17 cellular contexts compared by ENCODE assay signal in the genomic region with DNA sequence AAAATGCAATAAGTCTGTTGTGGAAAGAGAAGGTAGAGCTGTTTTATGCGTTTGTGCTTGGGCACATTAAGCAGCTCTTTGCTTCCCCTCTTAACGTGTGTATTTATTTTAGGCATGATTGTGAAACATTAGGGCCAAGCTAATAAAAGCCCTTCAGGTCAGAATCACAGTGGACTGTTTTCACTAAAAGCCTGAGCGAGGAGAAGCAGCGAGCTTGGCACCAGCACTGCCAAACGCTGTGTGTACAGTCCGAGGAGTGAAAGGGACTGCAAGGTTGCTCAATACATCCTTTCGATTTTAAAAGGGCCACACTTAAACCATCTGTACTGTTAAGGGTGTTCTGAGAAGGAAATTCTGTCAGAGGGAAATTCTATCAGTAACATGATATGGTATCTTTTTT.
DNase-seq lines count a peak whose midpoint lies in the region; ATAC-seq and TF ChIP-seq lines count a peak whose summit lies in the region.
"Had no signal": no experiment of that assay in that cellular context is flagged by ENCODE, and none has a peak within 500 bp of the region (broad histone marks: within the 10 kb centered on the region; RNA-seq: fewer than 3 reads in every experiment).

No MANE protein-coding gene starts in this region.

- no peak for TF ChIP-seq POLR2A in IMR-90 (IDR thresholded peaks at IDR 0.05; ENCODE audit: low read depth, low read length)

- no peak overlapping the region for H3K4me3 Mint-ChIP-seq in T-helper 2 cell treated with Interferon-gamma antibody and Interleukin-4, amounts not matched to agents 5 μg/mL and 100 μg/mL, for 36 hours
- no peak overlapping the region for H3K4me3 Mint-ChIP-seq in endodermal cell
- H3K4me3 Mint-ChIP-seq: brain; CD8-positive, alpha-beta memory T cell had no signal

- intact Hi-C loops in IMR-90 (cut with micrococcal nuclease): no loop called here
- intact Hi-C loops in psoas muscle (cut with DNase I): no loop called here

- CTCF ChIA-PET in IMR-90 (lab: Yijun Ruan, JAX): interaction anchor here (1.1 kb wide), 1 partner anchor 18 kb away, joined by 3 read pairs; no protein-coding TSS in a partner anchor

- H3K9ac ChIP-seq in IMR-90 (ENCODE audit: low read depth, low read length): no peak overlapping the region
- H3K9ac ChIP-seq in fibroblast of lung (ENCODE audit: insufficient read depth, low read length): no peak overlapping the region
- no peak overlapping the region for H3K9ac ChIP-seq in endodermal cell (ENCODE audit: extremely low read depth, low read length, poor library complexity, severe bottlenecking)

- H3K14ac ChIP-seq in IMR-90 (replicated peaks; ENCODE audit: low read depth, low read length): no peak overlapping the region

- H3K4me2 ChIP-seq in IMR-90 (ENCODE audit: low read depth, low read length) (peak overlapping the region; percentile 11), fibroblast of lung (ENCODE audit: extremely low read depth, insufficient read depth, low read length) (no peak overlapping the region)

- WGBS in IMR-90 (ENCODE audit: extremely low coverage in 2 of 2, insufficient read length in 1 of 2), 2 experiments: 20% methylated on average over 2 of the region's 7 CpGs; no CpG with 5 or more reads in 1 of the 2 experiments
- WGBS in psoas muscle, 3 donors: 59 to 67% (median 67%) methylated on average over 7 of the region's 7 CpGs
- WGBS in endodermal cell (ENCODE audit: insufficient coverage in 1 of 2, insufficient read length in 1 of 2), 2 experiments: 96 to 97% methylated on average over 7 of the region's 7 CpGs

- H3K27ac ChIP-seq in IMR-90 (ENCODE audit: insufficient read depth, low read length) (no peak overlapping the region), fibroblast of lung (ENCODE audit: insufficient read depth, low read length) (no peak overlapping the region), psoas muscle (no peak overlapping the region), endodermal cell (ENCODE audit: low read depth, low read length) (no peak overlapping the region)
- H3K27ac ChIP-seq: SJCRH30 had no signal

- H4K20me1 ChIP-seq in IMR-90 (ENCODE audit: insufficient read depth, low read length) (no peaks in the 10 kb centered on the region), fibroblast of lung (ENCODE audit: control insufficient read depth, extremely low read depth, insufficient read depth, low read length) (no peaks in the 10 kb centered on the region)

- no peak overlapping the region for H4K91ac ChIP-seq in IMR-90 (ENCODE audit: insufficient read depth, low read depth, low read length)

- no peak overlapping the region for H2BK20ac ChIP-seq in IMR-90 (ENCODE audit: low read depth, low read length)

- DNase-seq in IMR-90 (peak; percentile 44), NCI-H774 (lab: John Stamatoyannopoulos, UW) (peak; percentile 15), fibroblast of lung (ENCODE audit: low read depth in 2 of 2) (peak in 1 of 2 donors; percentile 87), psoas muscle (peak; percentile 17 to 63), endodermal cell (no peak)
- DNase-seq in stimulated activated naive CD4-positive, alpha-beta T cell (lab: John Stamatoyannopoulos, UW): no peak
- DNase-seq in T-helper 2 cell treated with Interferon-gamma antibody and Interleukin-4, amounts not matched to agents 5 μg/mL and 100 μg/mL, for 36 hours (ENCODE audit: low spot score): no peak
- DNase-seq: activated naive CD4-positive, alpha-beta T cell; CD8-positive, alpha-beta memory T cell; effector memory CD4-positive, alpha-beta T cell; NCI-H1105; NCI-H524 treated with DMSO at 0.1 percent for 48 hours; retina; SJCRH30; stimulated activated CD4-positive, alpha-beta T cell treated with anti-CD3 and anti-CD28 coated beads, Interleukin-2, amount 100 ng/mL, for 24 hours had no signal

- in situ Hi-C loops in IMR-90 (cut with MboI; ENCODE audit: low sequenced_read_pairs): no loop called here

- H3K27ac Mint-ChIP-seq in T-helper 2 cell treated with Interferon-gamma antibody and Interleukin-4, amounts not matched to agents 5 μg/mL and 100 μg/mL, for 36 hours: no peak overlapping the region
- no peak overlapping the region for H3K27ac Mint-ChIP-seq in endodermal cell
- H3K27ac Mint-ChIP-seq: brain; CD8-positive, alpha-beta memory T cell had no signal

- H3K18ac ChIP-seq in IMR-90 (ENCODE audit: low read depth, low read length): no peak overlapping the region

- H3K9me1 ChIP-seq in IMR-90 (ENCODE audit: insufficient read depth, low read length): 0 out of 2 replicates have a peak, but pooled peaks cover 3% of the 10 kb centered on the region

- no peak overlapping the region for H2BK15ac ChIP-seq in IMR-90 (ENCODE audit: low read depth, low read length)

- no peaks in the 10 kb centered on the region for H3K9me3 ChIP-seq in IMR-90 (ENCODE audit: control insufficient read depth, insufficient read depth, low read length)
- no peaks in the 10 kb centered on the region for H3K9me3 ChIP-seq in fibroblast of lung (ENCODE audit: control insufficient read depth, insufficient read depth, low read depth, low read length)
- no peaks in the 10 kb centered on the region for H3K9me3 ChIP-seq in psoas muscle
- H3K9me3 ChIP-seq in endodermal cell (ENCODE audit: control insufficient read depth, low read length): no peaks in the 10 kb centered on the region
- H3K9me3 ChIP-seq: SJCRH30 had no signal

- H3K27me3 ChIP-seq in IMR-90 (ENCODE audit: control insufficient read depth, insufficient read depth, low read length): no peaks in the 10 kb centered on the region
- H3K27me3 ChIP-seq in fibroblast of lung (ENCODE audit: control insufficient read depth, insufficient read depth, low read length): no peaks in the 10 kb centered on the region
- H3K27me3 ChIP-seq in psoas muscle (ENCODE audit: insufficient read depth in 3 of 3, low read length in 2 of 3): no peaks in the 10 kb centered on the region
- no peaks in the 10 kb centered on the region for H3K27me3 ChIP-seq in endodermal cell (ENCODE audit: control insufficient read depth, insufficient read depth, low read length, poor library complexity, severe bottlenecking)
- H3K27me3 ChIP-seq: SJCRH30 had no signal

- H3K4ac ChIP-seq in IMR-90 (ENCODE audit: low read depth, low read length): no peak overlapping the region

- H3K36me3 Mint-ChIP-seq in T-helper 2 cell treated with Interferon-gamma antibody and Interleukin-4, amounts not matched to agents 5 μg/mL and 100 μg/mL, for 36 hours (ENCODE audit: low read depth): peaks cover 2% of the 10 kb centered on the region
- peaks cover 3% of the 10 kb centered on the region for H3K36me3 Mint-ChIP-seq in endodermal cell (ENCODE audit: low read depth)
- H3K36me3 Mint-ChIP-seq: brain had no signal

- no peak overlapping the region for H2AK9ac ChIP-seq in IMR-90 (replicated peaks; ENCODE audit: low read depth, low read length, poor library complexity)

- H3K4me1 Mint-ChIP-seq in T-helper 2 cell treated with Interferon-gamma antibody and Interleukin-4, amounts not matched to agents 5 μg/mL and 100 μg/mL, for 36 hours (ENCODE audit: low read depth): peaks cover 2% of the 10 kb centered on the region
- H3K4me1 Mint-ChIP-seq in endodermal cell: peaks cover 18% of the 10 kb centered on the region

- H3K79me2 ChIP-seq in fibroblast of lung (ENCODE audit: control insufficient read depth, insufficient read depth, low read length): no peaks in the 10 kb centered on the region

- no peaks in the 10 kb centered on the region for H3K9me3 Mint-ChIP-seq in T-helper 2 cell treated with Interferon-gamma antibody and Interleukin-4, amounts not matched to agents 5 μg/mL and 100 μg/mL, for 36 hours
- no peaks in the 10 kb centered on the region for H3K9me3 Mint-ChIP-seq in endodermal cell
- H3K9me3 Mint-ChIP-seq: brain; CD8-positive, alpha-beta memory T cell had no signal

- H2AK5ac ChIP-seq in IMR-90 (ENCODE audit: low read depth, low read length): no peak overlapping the region

- TF ChIP-seq RAD21 in IMR-90 (IDR thresholded peaks at IDR 0.05; ENCODE audit: low read length): no peak

- H2AFZ ChIP-seq in IMR-90 (replicated peaks; ENCODE audit: low read length, poor library complexity): no peak overlapping the region
- H2AFZ ChIP-seq in fibroblast of lung (ENCODE audit: low read length): peak overlapping the region; percentile 28

- H3K23ac ChIP-seq in IMR-90 (ENCODE audit: low read depth, low read length): no peak overlapping the region

- peak; percentile 85 for ATAC-seq in IMR-90 (ENCODE audit: low read depth)
- ATAC-seq in psoas muscle: peak in 1 of 4 donors; percentile 44
- ATAC-seq in GM21619 (IDR thresholded peaks at IDR 0.05; ENCODE audit: unreplicated experiment): no peak

- BruUV-seq in IMR-90 (replicated peaks; lab: Mats Ljungman, UMichigan): no TSS peak

- dilution Hi-C loops in IMR-90 (cut with HindIII; ENCODE audit: low sequenced_read_pairs, unreplicated experiment): no loop called here

- no peak overlapping the region for H3K56ac ChIP-seq in IMR-90 (ENCODE audit: extremely low read depth, insufficient read depth, low read length)

- H2BK120ac ChIP-seq in IMR-90 (ENCODE audit: low read depth, low read length): no peak overlapping the region

- H3K4me3 ChIP-seq in IMR-90 (ENCODE audit: insufficient read depth, low read depth, low read length) (no peak overlapping the region), fibroblast of lung (replicated peaks in 1 of 4; ENCODE audit: control extremely low read depth in 1 of 4, insufficient read depth in 1 of 4, low read depth in 3 of 4, low read length in 4 of 4) (peak overlapping the region in 1 of 4 experiments; percentile 4), psoas muscle (no peak overlapping the region), endodermal cell (ENCODE audit: low read length) (no peak overlapping the region)
- H3K4me3 ChIP-seq: SJCRH30 had no signal

- no peak overlapping the region for H2BK5ac ChIP-seq in IMR-90 (ENCODE audit: low read depth, low read length, poor library complexity, severe bottlenecking)

- no peaks in the 10 kb centered on the region for H3K27me3 Mint-ChIP-seq in T-helper 2 cell treated with Interferon-gamma antibody and Interleukin-4, amounts not matched to agents 5 μg/mL and 100 μg/mL, for 36 hours (ENCODE audit: low read depth)
- no peaks in the 10 kb centered on the region for H3K27me3 Mint-ChIP-seq in endodermal cell (ENCODE audit: insufficient read depth)
- H3K27me3 Mint-ChIP-seq: brain had no signal

- H3K36me3 ChIP-seq in IMR-90 (ENCODE audit: control insufficient read depth, insufficient read depth, low read length) (peaks cover 8% of the 10 kb centered on the region), fibroblast of lung (ENCODE audit: control insufficient read depth, insufficient read depth, low read length) (no peaks in the 10 kb centered on the region), psoas muscle (ENCODE audit: insufficient read depth in 1 of 2, low read depth in 1 of 2) (no peaks in the 10 kb centered on the region), endodermal cell (ENCODE audit: control insufficient read depth, insufficient read depth, low read length) (no peaks in the 10 kb centered on the region)
- H3K36me3 ChIP-seq: SJCRH30 had no signal

- no peak overlapping the region for H4K5ac ChIP-seq in IMR-90 (ENCODE audit: low read depth, low read length)

- TF ChIP-seq CTCF in IMR-90 (conservative IDR thresholded peaks at IDR 0.05; ENCODE audit: low read depth, low read length) (no peak), fibroblast of lung (conservative IDR thresholded peaks at IDR 0.05 in 1 of 2, IDR thresholded peaks at IDR 0.05 in 1 of 2; ENCODE audit: low read depth in 1 of 2, low read length in 2 of 2) (no peak), psoas muscle (IDR thresholded peaks at IDR 0.05) (no peak), endodermal cell (conservative IDR thresholded peaks at IDR 0.05) (no peak)

- H3K79me1 ChIP-seq in IMR-90 (ENCODE audit: low read depth in 1 of 2, low read length in 2 of 2): 0 out of 4 replicates have a peak, but pooled peaks cover 0 to 5% of the 10 kb centered on the region in 2 experiments

- POLR2A ChIA-PET in IMR-90 (lab: Charles Lee; ENCODE audit: unreplicated experiment): no interaction called here

- H4K8ac ChIP-seq in IMR-90 (ENCODE audit: low read depth in 2 of 2, low read length in 2 of 2): peak overlapping the region in 1 of 2 experiments; percentile 53; a peak in 1 of 4 replicates

- H3K4me1 ChIP-seq in IMR-90 (ENCODE audit: control insufficient read depth, insufficient read depth, low read length) (peaks cover 4% of the 10 kb centered on the region; the same call in 1 of the 2 replicates), fibroblast of lung (ENCODE audit: control insufficient read depth, extremely low read depth, insufficient read depth, low read length) (no peaks in the 10 kb centered on the region), psoas muscle (no peaks in the 10 kb centered on the region), endodermal cell (ENCODE audit: control insufficient read depth, insufficient read depth, low read length) (peaks cover 5% of the 10 kb centered on the region)
- H3K4me1 ChIP-seq: SJCRH30 had no signal

Comparison
In these comparisons a context has a peak if more than half of its experiments do, and no peak if none do; other contexts are left out.
1. DNase-seq: peak in IMR-90 (single experiment), NCI-H774 (single experiment) and psoas muscle (2 of 2); none in stimulated activated naive CD4-positive, alpha-beta T cell (0 of 6), T-helper 2 cell treated with Interferon-gamma antibody and Interleukin-4, amounts not matched to agents 5 μg/mL and 100 μg/mL, for 36 hours (single experiment) and endodermal cell (single experiment).